Comparison of ENCODE assay signal across 10 cellular contexts in genomic region chr11:47180006-47180787, GRCh38. TPM values are rescaled to one million over a fixed set of nuclear protein-coding genes. Genes with fewer than 3 reads are reported as not detected.
A peak's percentile ranks its signal among the peaks of the same experiment; 100 is the strongest.
DNase-seq lines count a peak whose midpoint lies in the region; ATAC-seq and TF ChIP-seq lines count a peak whose summit lies in the region.
"Had no signal": no experiment of that assay in that cellular context is flagged by ENCODE, and none has a peak within 500 bp of the region (broad histone marks: within the 10 kb centered on the region; RNA-seq: fewer than 3 reads in every experiment).

No MANE protein-coding gene starts in this region.

- ATAC-seq in gastrocnemius medialis = no peak
- no peak for ATAC-seq in HG03432 (IDR thresholded peaks at IDR 0.05; ENCODE audit: unreplicated experiment)

- H3K36me3 ChIP-seq in gastrocnemius medialis = peaks cover 0 to 17% of the 10 kb centered on the region in 2 donors

- DNase-seq in activated naive CD4-positive, alpha-beta T cell treated with Interleukin-2 at 50 U/mL for 16 hours = no peak
- DNase-seq in H9 (no peak), endothelial cell (ENCODE audit: low spot score) (no peak), gastrocnemius medialis (no peak), T-helper 1 cell (no peak), NOMO-1 treated with DMSO at 0.1 percent for 48 hours (lab: John Stamatoyannopoulos, UW; ENCODE audit: unreplicated experiment) (no peak)
- DNase-seq: NCI-H510A treated with DMSO at 0.1 percent for 48 hours had no signal

- TF ChIP-seq POLR2A in gastrocnemius medialis (IDR thresholded peaks at IDR 0.05) = no peak

- no peak overlapping the region for H2AK5ac ChIP-seq in H9 (ENCODE audit: insufficient read length, low read length)

- H2BK5ac ChIP-seq in H9 (ENCODE audit: insufficient read length, low read length) = no peak overlapping the region

- peaks cover 23% of the 10 kb centered on the region for H3K4me1 Mint-ChIP-seq in activated naive CD4-positive, alpha-beta T cell treated with anti-CD3 and anti-CD28 coated beads, Interleukin-2, amount 50 U/mL, for 24 hours
- H3K4me1 Mint-ChIP-seq in H9 = peaks cover 28 to 29% of the 10 kb centered on the region in 2 experiments
- peaks cover 19% of the 10 kb centered on the region for H3K4me1 Mint-ChIP-seq in endothelial cell (ENCODE audit: unreplicated experiment)

- no peak overlapping the region for H4K91ac ChIP-seq in H9 (ENCODE audit: insufficient read length, low read depth, low read length)

- WGBS in H9 (ENCODE audit: extremely low coverage, insufficient read length, low lambda C conversion rate) = no CpG with 5 or more reads among the region's 35 CpGs

- H3K18ac ChIP-seq in H9 (ENCODE audit: insufficient read length, low read depth, low read length) = no peak overlapping the region

- H3K4ac ChIP-seq in H9 (ENCODE audit: low read depth, low read length) = no peak overlapping the region

- TF ChIP-seq CTCF in H9 (conservative IDR thresholded peaks at IDR 0.05) = no peak
- TF ChIP-seq CTCF in endothelial cell (IDR thresholded peaks at IDR 0.05; ENCODE audit: unreplicated experiment) = no peak
- no peak for TF ChIP-seq CTCF in gastrocnemius medialis (IDR thresholded peaks at IDR 0.05 in 4 of 5, conservative IDR thresholded peaks at IDR 0.05 in 1 of 5)

- H3K27me3 ChIP-seq in H9 (ENCODE audit: insufficient read depth, low read length) (no peaks in the 10 kb centered on the region), gastrocnemius medialis (no peaks in the 10 kb centered on the region)

- H4K20me1 ChIP-seq in H9 (ENCODE audit: control insufficient read depth, insufficient read depth, insufficient read length) = no peaks in the 10 kb centered on the region

- H3K27ac Mint-ChIP-seq in activated naive CD4-positive, alpha-beta T cell treated with anti-CD3 and anti-CD28 coated beads, Interleukin-2, amount 50 U/mL, for 24 hours = peak overlapping the region; percentile 12
- H3K27ac Mint-ChIP-seq in H9 = peak overlapping the region in 1 of 3 experiments; percentile 38; a peak in 1 of 7 replicates
- H3K27ac Mint-ChIP-seq in endothelial cell (ENCODE audit: unreplicated experiment) = peak overlapping the region; percentile 57

- intact Hi-C loops in gastrocnemius medialis (cut with DNase I; ENCODE audit: low total_unique reads) = loop anchor here (10.0 kb wide), 4 partner anchors 265 to 815 kb away; partner anchors contain the start of genes CELF1, FNBP4 and RAPSN

- H3K23ac ChIP-seq in H9 (ENCODE audit: insufficient read length, low read depth, low read length) = no peak overlapping the region

- H3K9me3 ChIP-seq in H9 (ENCODE audit: control insufficient read depth, low read depth, low read length) = no peaks in the 10 kb centered on the region
- no peaks in the 10 kb centered on the region for H3K9me3 ChIP-seq in gastrocnemius medialis

- H3K36me3 Mint-ChIP-seq in activated naive CD4-positive, alpha-beta T cell treated with anti-CD3 and anti-CD28 coated beads, Interleukin-2, amount 50 U/mL, for 24 hours = no peaks in the 10 kb centered on the region
- H3K36me3 Mint-ChIP-seq in H9 (ENCODE audit: insufficient read depth in 1 of 3, low read depth in 3 of 3) = peaks cover 2 to 25% (median 24%) of the 10 kb centered on the region in 3 experiments; a peak in 5 of 7 replicates
- peaks cover 5% of the 10 kb centered on the region for H3K36me3 Mint-ChIP-seq in endothelial cell (ENCODE audit: low read depth, unreplicated experiment)

- no peaks in the 10 kb centered on the region for H3K9me3 Mint-ChIP-seq in activated naive CD4-positive, alpha-beta T cell treated with anti-CD3 and anti-CD28 coated beads, Interleukin-2, amount 50 U/mL, for 24 hours
- H3K9me3 Mint-ChIP-seq in H9 (no peaks in the 10 kb centered on the region), endothelial cell (ENCODE audit: unreplicated experiment) (no peaks in the 10 kb centered on the region)

- H3K14ac ChIP-seq in H9 (ENCODE audit: insufficient read depth, low read length) = no peak overlapping the region; the same call in 1 of the 2 replicates

- no peak overlapping the region for H3K56ac ChIP-seq in H9 (ENCODE audit: insufficient read length, low read depth, low read length)

- 0 out of 2 replicates have a peak overlapping the region, but pooled peaks have one; percentile 9 for H2BK15ac ChIP-seq in H9 (ENCODE audit: low read depth, low read length)

- H3K9ac ChIP-seq in H9 (ENCODE audit: extremely low read depth, insufficient read length, low read length) = no peak overlapping the region
- H3K9ac ChIP-seq: KMS-11 had no signal

- no peak overlapping the region for H2BK12ac ChIP-seq in H9 (ENCODE audit: insufficient read length, low read depth, low read length)

- no peak overlapping the region for H3K27ac ChIP-seq in H9 (ENCODE audit: insufficient read length, low read depth, low read length)
- H3K27ac ChIP-seq in gastrocnemius medialis = peak overlapping the region; percentile 97 to 99 (median 98)
- H3K27ac ChIP-seq: KMS-11 had no signal

- no peak overlapping the region for H4K8ac ChIP-seq in H9 (replicated peaks; ENCODE audit: insufficient read length, low read depth, low read length)

- peaks cover 6% of the 10 kb centered on the region for H3K27me3 Mint-ChIP-seq in activated naive CD4-positive, alpha-beta T cell treated with anti-CD3 and anti-CD28 coated beads, Interleukin-2, amount 50 U/mL, for 24 hours
- H3K27me3 Mint-ChIP-seq in H9 (ENCODE audit: low read depth) (no peaks in the 10 kb centered on the region), endothelial cell (ENCODE audit: unreplicated experiment) (peaks cover 18% of the 10 kb centered on the region)

- H3K4me1 ChIP-seq in H9 (ENCODE audit: insufficient read depth, low read length) (peaks cover 5% of the 10 kb centered on the region; the same call in 1 of the 2 replicates), gastrocnemius medialis (peaks cover 69 to 87% of the 10 kb centered on the region in 2 donors)

- H3K23me2 ChIP-seq in H9 (ENCODE audit: insufficient read length, low read depth, low read length, poor library complexity, severe bottlenecking) = peaks cover 8% of the 10 kb centered on the region

- H2BK20ac ChIP-seq in H9 (ENCODE audit: low read depth, low read length, poor library complexity, severe bottlenecking) = no peak overlapping the region

- no peak overlapping the region for H3K4me3 ChIP-seq in gastrocnemius medialis

- no peak overlapping the region for H3T11ph ChIP-seq in H9 (ENCODE audit: low read length)

- no peak overlapping the region for H2AFZ ChIP-seq in H9 (ENCODE audit: low read length)

- H3K4me2 ChIP-seq in H9 (ENCODE audit: insufficient read depth, insufficient read length, low read length) = no peak overlapping the region
- H3K4me2 ChIP-seq: KMS-11 had no signal

- H3K4me3 Mint-ChIP-seq in activated naive CD4-positive, alpha-beta T cell treated with anti-CD3 and anti-CD28 coated beads, Interleukin-2, amount 50 U/mL, for 24 hours = no peak overlapping the region
- H3K4me3 Mint-ChIP-seq in H9 (no peak overlapping the region), endothelial cell (ENCODE audit: unreplicated experiment) (no peak overlapping the region)

- in situ Hi-C loops in gastrocnemius medialis (cut with MboI; ENCODE audit: low sequenced_read_pairs in 4 of 4) = loop anchor here in 2 of 4 donors (5.0 to 10.0 kb wide), 2 partner anchors 72 to 175 kb away; partner anchors contain the start of gene MYBPC3 (in 1 of the 2)

- H4K5ac ChIP-seq in H9 (ENCODE audit: insufficient read length, low read depth, low read length) = no peak overlapping the region

- peaks cover 7% of the 10 kb centered on the region for H3K79me1 ChIP-seq in H9 (ENCODE audit: insufficient read depth, low read depth, low read length, poor library complexity, severe bottlenecking)

- peaks cover 13% of the 10 kb centered on the region; the same call in 1 of the 2 replicates for H3K79me2 ChIP-seq in H9 (ENCODE audit: insufficient read depth, low read length)

- no peak overlapping the region for H2BK120ac ChIP-seq in H9 (ENCODE audit: low read depth, low read length, poor library complexity, severe bottlenecking)

RNA-seq across cellular contexts. Expression of gene ARFGAP2, which starts 3.5 kb away (rescaled TPM):
- total RNA-seq in H9 (2021) = 65.1 and 72.3 TPM in 2 replicates
- total RNA-seq in endothelial cell (ENCODE audit: unreplicated experiment) = 78.7 TPM
- total RNA-seq in gastrocnemius medialis = 100 to 1,000 TPM; 120 to 165 (median 142) TPM

RNA-seq across cellular contexts. Expression of gene PACSIN3, which starts 6.0 kb away (rescaled TPM):
- total RNA-seq in H9 (2021) (62.2 and 63.0 TPM in 2 replicates), endothelial cell (ENCODE audit: unreplicated experiment) (10.7 TPM), gastrocnemius medialis (100 to 1,000 TPM; 129 to 369 (median 205) TPM)

RNA-seq across cellular contexts. Expression of gene DDB2, which starts 34.6 kb away (rescaled TPM):
- total RNA-seq in H9 (2021) = 65.0 and 67.0 TPM in 2 replicates
- 64.4 TPM for total RNA-seq in endothelial cell (ENCODE audit: unreplicated experiment)
- 10 to 100 TPM in 1 of 4 donors, 1 to 10 TPM in 3; 4.7 to 11.5 (median 7.1) TPM for total RNA-seq in gastrocnemius medialis
